In the genomic region with DNA sequence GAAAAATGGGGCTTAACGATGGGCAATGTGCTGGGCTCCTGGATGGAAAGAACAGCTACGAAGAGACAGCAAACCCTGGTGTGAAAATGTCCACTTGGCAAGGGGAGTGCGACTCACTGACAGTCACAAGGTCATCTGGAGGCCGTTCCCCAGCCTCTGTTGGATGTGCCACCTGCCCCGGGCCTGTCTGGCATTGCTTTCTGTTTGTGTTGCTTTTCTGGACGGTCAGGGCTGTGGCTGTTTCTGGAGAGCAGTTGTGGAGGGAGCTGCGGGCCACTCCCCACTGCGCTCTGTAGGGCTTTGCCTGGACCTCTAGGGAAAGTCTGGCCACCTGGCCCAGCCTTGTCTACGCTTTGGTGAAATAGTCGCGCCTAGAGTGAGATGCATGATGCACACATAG, we compare ENCODE assay signal across 25 cellular contexts.
A peak's percentile ranks its signal among the peaks of the same experiment; 100 is the strongest.
DNase-seq lines count a peak whose midpoint lies in the region; ATAC-seq, FAIRE-seq and TF ChIP-seq lines count a peak whose summit lies in the region.
"Had no signal": no experiment of that assay in that cellular context is flagged by ENCODE, and none has a peak within 500 bp of the region (broad histone marks: within the 10 kb centered on the region; RNA-seq: fewer than 3 reads in every experiment).

No MANE protein-coding gene starts in this region.

- peak overlapping the region; percentile 34; the same call in 1 of the 2 replicates for H2BK20ac ChIP-seq in H1 (ENCODE audit: low read length)

- no peak overlapping the region for H2BK5ac ChIP-seq in H1 (ENCODE audit: low read depth, low read length)

- H4K20me1 ChIP-seq in H1 (replicated peaks in 1 of 2; ENCODE audit: control insufficient read depth in 1 of 2, insufficient read depth in 2 of 2, low read length in 2 of 2) = peaks cover 0 to 5% of the 10 kb centered on the region in 2 experiments
- H4K20me1 ChIP-seq: BLaER1 treated with 17β-estradiol and CSF1 and Interleukin-3, amounts not matched to agents 10 nM and 100 nM had no signal

- H4K91ac ChIP-seq in H1 (replicated peaks; ENCODE audit: insufficient read length, low read length) = peak overlapping the region; percentile 69

- CTCF ChIA-PET in H1 (lab: Charles Lee; ENCODE audit: partially characterized antibody) = interaction anchor here (1.0 to 1.5 kb wide), 2 partner anchors 11 to 13 kb away, joined by 3 read pairs; no protein-coding TSS in a partner anchor

- TF ChIP-seq RAD21 in H1 (IDR thresholded peaks at IDR 0.05 in 1 of 2, conservative IDR thresholded peaks at IDR 0.05 in 1 of 2; ENCODE audit: low read depth in 2 of 2, low read length in 2 of 2) = no peak

- H3K23ac ChIP-seq in H1 (ENCODE audit: insufficient read length) = no peak overlapping the region

- no peak for TF ChIP-seq POLR2A in H1 (IDR thresholded peaks at IDR 0.05; ENCODE audit: control extremely low read depth in 1 of 2, low read depth in 2 of 2, low read length in 2 of 2)
- TF ChIP-seq POLR2A in adrenal gland (IDR thresholded peaks at IDR 0.05) = no peak

- H2BK12ac ChIP-seq in H1 (ENCODE audit: low read depth, low read length) = peak overlapping the region; percentile 45; the same call in 1 of the 2 replicates

- peak overlapping the region; percentile 65; the same call in 1 of the 2 replicates for H2BK15ac ChIP-seq in H1 (ENCODE audit: low read length)

- no peaks in the 10 kb centered on the region for H3K79me2 ChIP-seq in H1 (ENCODE audit: control insufficient read depth in 1 of 2, insufficient read depth in 2 of 2, low read length in 2 of 2)

- H3K27me3 ChIP-seq in right atrium auricular region = no peaks in the 10 kb centered on the region
- H3K27me3 ChIP-seq in H1 (replicated peaks in 1 of 4; ENCODE audit: control insufficient read depth in 3 of 4, extremely low read depth in 1 of 4, insufficient read depth in 3 of 4, low read length in 3 of 4) = no peaks in the 10 kb centered on the region
- no peaks in the 10 kb centered on the region for H3K27me3 ChIP-seq in right cardiac atrium (ENCODE audit: control insufficient read depth, insufficient read depth)
- no peaks in the 10 kb centered on the region for H3K27me3 ChIP-seq in adrenal gland
- H3K27me3 ChIP-seq: BE2C; BLaER1 treated with 17β-estradiol and CSF1 and Interleukin-3, amounts not matched to agents 10 nM and 100 nM had no signal

- H4K8ac ChIP-seq in H1 (ENCODE audit: extremely low read depth, insufficient read depth, low read length) = no peak overlapping the region

- H3K27ac ChIP-seq in right atrium auricular region (no peak overlapping the region), H1 (ENCODE audit: low read depth, low read length) (no peak overlapping the region), right cardiac atrium (ENCODE audit: low read length) (no peak overlapping the region), adrenal gland (no peak overlapping the region)
- H3K27ac ChIP-seq: 22Rv1; A549; BLaER1 treated with 17β-estradiol and CSF1 and Interleukin-3, amounts not matched to agents 10 nM and 100 nM had no signal

- no peak overlapping the region for H3K4me2 ChIP-seq in H1 (ENCODE audit: insufficient read depth in 1 of 2, low read depth in 2 of 2, low read length in 2 of 2)
- H3K4me2 ChIP-seq: A549; BLaER1 treated with 17β-estradiol and CSF1 and Interleukin-3, amounts not matched to agents 10 nM and 100 nM; GM23338 had no signal

- FAIRE-seq in H1 (lab: Jason Lieb, UNC) = no peak
- peak; percentile 77 for FAIRE-seq in urothelium cell line (lab: Jason Lieb, UNC)
- FAIRE-seq: A549, D721Med, GM12878, H54 had no signal

- intact Hi-C loops in Right ventricle myocardium inferior (cut with DNase I) = no loop called here
- intact Hi-C loops in right cardiac atrium (cut with DNase I) = no loop called here
- intact Hi-C loops in adrenal gland (cut with DNase I) = no loop called here

- TF ChIP-seq CTCF in right atrium auricular region (IDR thresholded peaks at IDR 0.05) (no peak), H1 (IDR thresholded peaks at IDR 0.05; ENCODE audit: control extremely low read depth in 1 of 3, insufficient read depth in 1 of 3, low read depth in 1 of 3, low read length in 3 of 3) (no peak), adrenal gland (IDR thresholded peaks at IDR 0.05) (no peak)

- DNase-seq in Right ventricle myocardium inferior (ENCODE audit: missing footprints) (no peak), right atrium auricular region (ENCODE audit: low spot score) (no peak), H1 (ENCODE audit: low read depth in 1 of 2, low spot score in 2 of 2) (no peak), right cardiac atrium (peak in 1 of 3 donors; percentile 64), urothelium cell line (ENCODE audit: low spot score) (no peak), adrenal gland (no peak), NCI-H345 (lab: John Stamatoyannopoulos, UW) (no peak)
- DNase-seq: ACHN; AML-193; BE2C; CD4-positive, alpha-beta T cell; CD8-positive, alpha-beta memory T cell; DMS 273 treated with DMSO at 0.1 percent for 48 hours; DMS79; EL; GDM1; HFFc6 had no signal

- no peaks in the 10 kb centered on the region for H3K9me3 ChIP-seq in right atrium auricular region
- no peaks in the 10 kb centered on the region for H3K9me3 ChIP-seq in H1 (ENCODE audit: insufficient read depth in 2 of 2, low read depth in 1 of 2, low read length in 1 of 2)
- H3K9me3 ChIP-seq in right cardiac atrium (ENCODE audit: control insufficient read depth, low read length) = no peaks in the 10 kb centered on the region
- H3K9me3 ChIP-seq in adrenal gland (replicated peaks in 1 of 3) = no peaks in the 10 kb centered on the region
- H3K9me3 ChIP-seq: A549, BE2C, HAP-1 had no signal

- ATAC-seq in Right ventricle myocardium inferior = peak; percentile 42
- peak; percentile 35 to 53 for ATAC-seq in right cardiac atrium
- ATAC-seq: A549, GM12878, GM23338 had no signal

- POLR2A ChIA-PET in H1 (lab: Charles Lee; ENCODE audit: partially characterized antibody) = no interaction called here

- H2AFZ ChIP-seq in H1 (ENCODE audit: low read length) = no peak overlapping the region
- H2AFZ ChIP-seq: GM23338 had no signal

- no peak overlapping the region for H3K4ac ChIP-seq in H1 (replicated peaks; ENCODE audit: insufficient read length, low read depth, low read length)

- H3K23me2 ChIP-seq in H1 (ENCODE audit: low read depth, low read length) = peaks cover 13% of the 10 kb centered on the region; the same call in 1 of the 2 replicates

- no peak overlapping the region; the same call in 1 of the 2 replicates for H2AK5ac ChIP-seq in H1 (ENCODE audit: low read depth, low read length)

- H3K79me1 ChIP-seq in H1 (ENCODE audit: low read depth, low read length) = no peaks in the 10 kb centered on the region

- H3K18ac ChIP-seq in H1 (ENCODE audit: extremely low read depth, low read length) = no peak overlapping the region

- TF ChIP-seq EP300 in H1 (IDR thresholded peaks at IDR 0.05; ENCODE audit: borderline replicate concordance in 1 of 2, low read depth in 2 of 2, low read length in 2 of 2) = no peak

- no peak overlapping the region for H3K14ac ChIP-seq in H1 (ENCODE audit: insufficient read length)

- WGBS in H1 (ENCODE audit: extremely low coverage in 1 of 2, insufficient coverage in 1 of 2, insufficient read length in 1 of 2, insufficient replicate concordance in 2 of 2, low coverage in 1 of 2, low lambda C conversion rate in 2 of 2, missing lambda C conversion rate in 1 of 2), 2 experiments = 90% methylated on average over 11 of the region's 11 CpGs; no CpG with 5 or more reads in 1 of the 2 experiments
- 73% methylated on average over 11 of the region's 11 CpGs for whole genome bisulfite sequencing in right cardiac atrium
- WGBS in adrenal gland, 4 donors = 58 to 83% (median 65%) methylated on average over 5 to 11 of the region's 11 CpGs

- no peak overlapping the region for H3K4me3 ChIP-seq in right atrium auricular region
- H3K4me3 ChIP-seq in H1 (ENCODE audit: extremely low read depth in 1 of 4, insufficient read depth in 2 of 4, low read depth in 3 of 4, low read length in 4 of 4) = no peak overlapping the region
- no peak overlapping the region for H3K4me3 ChIP-seq in right cardiac atrium (ENCODE audit: low read length)
- H3K4me3 ChIP-seq in adrenal gland = no peak overlapping the region
- H3K4me3 ChIP-seq: A549; BLaER1 treated with 17β-estradiol and CSF1 and Interleukin-3, amounts not matched to agents 10 nM and 100 nM; GM12878; GM23338; HAP-1 had no signal

- no peak overlapping the region for H4K5ac ChIP-seq in H1 (ENCODE audit: insufficient read length, low read depth, low read length)

- H3K4me1 ChIP-seq in right atrium auricular region = peaks cover 0 to 13% of the 10 kb centered on the region in 2 donors
- peaks cover 0 to 12% (median 6%) of the 10 kb centered on the region in 4 experiments; a peak in 4 of 7 replicates for H3K4me1 ChIP-seq in H1 (replicated peaks in 1 of 4; ENCODE audit: control insufficient read depth in 3 of 4, insufficient read depth in 4 of 4, low read length in 3 of 4)
- peaks cover 2% of the 10 kb centered on the region for H3K4me1 ChIP-seq in right cardiac atrium (ENCODE audit: control insufficient read depth, insufficient read depth, low read length)
- no peaks in the 10 kb centered on the region for H3K4me1 ChIP-seq in adrenal gland (replicated peaks in 1 of 2)
- H3K4me1 ChIP-seq: A549, BE2C, HAP-1 had no signal

- H3K36me3 ChIP-seq in right atrium auricular region (no peaks in the 10 kb centered on the region), H1 (ENCODE audit: control insufficient read depth in 2 of 4, insufficient read depth in 4 of 4, low read length in 3 of 4) (no peaks in the 10 kb centered on the region), adrenal gland (replicated peaks in 1 of 2) (no peaks in the 10 kb centered on the region)
- H3K36me3 ChIP-seq: BE2C; BLaER1 treated with 17β-estradiol and CSF1 and Interleukin-3, amounts not matched to agents 10 nM and 100 nM; HAP-1 had no signal

- no peak overlapping the region for H3K56ac ChIP-seq in H1 (replicated peaks; ENCODE audit: insufficient read length, low read depth, low read length)

- no peak overlapping the region for H2BK120ac ChIP-seq in H1 (replicated peaks; ENCODE audit: low read depth, low read length)

- H3K9ac ChIP-seq in H1 (replicated peaks in 1 of 4; ENCODE audit: extremely low read depth in 1 of 4, low read depth in 3 of 4, low read length in 3 of 4) = no peak overlapping the region
- H3K9ac ChIP-seq: BLaER1 treated with 17β-estradiol and CSF1 and Interleukin-3, amounts not matched to agents 10 nM and 100 nM had no signal

TF ChIP-seq in H1, 55 proteins besides CTCF, POLR2A, EP300 and RAD21 (continues in another document):
- no peak for TF ChIP-seq YY1 (IDR thresholded peaks at IDR 0.05; ENCODE audit: low read depth, low read length)
- TF ChIP-seq POU5F1 (IDR thresholded peaks at IDR 0.05; ENCODE audit: low read depth, low read length) = no peak
- TF ChIP-seq RFX5 (IDR thresholded peaks at IDR 0.05; ENCODE audit: borderline replicate concordance, low read depth, low read length) = no peak
- no peak for TF ChIP-seq TAF1 (IDR thresholded peaks at IDR 0.05; ENCODE audit: low read depth, low read length)
- no peak for TF ChIP-seq ASH2L (IDR thresholded peaks at IDR 0.05; ENCODE audit: low read length)
- TF ChIP-seq KDM1A (IDR thresholded peaks at IDR 0.05; ENCODE audit: borderline replicate concordance, low read length) = no peak
- TF ChIP-seq BACH1 (IDR thresholded peaks at IDR 0.05; ENCODE audit: low read length) = no peak
- no peak for TF ChIP-seq POLR2AphosphoS5 (IDR thresholded peaks at IDR 0.05; ENCODE audit: low read depth, low read length)
- TF ChIP-seq TEAD4 (IDR thresholded peaks at IDR 0.05; ENCODE audit: low read depth, low read length) = no peak
- no peak for TF ChIP-seq SIRT6 (IDR thresholded peaks at IDR 0.05; ENCODE audit: low read length)
